Comparison of ENCODE assay signal across 25 cellular contexts in the genomic region with DNA sequence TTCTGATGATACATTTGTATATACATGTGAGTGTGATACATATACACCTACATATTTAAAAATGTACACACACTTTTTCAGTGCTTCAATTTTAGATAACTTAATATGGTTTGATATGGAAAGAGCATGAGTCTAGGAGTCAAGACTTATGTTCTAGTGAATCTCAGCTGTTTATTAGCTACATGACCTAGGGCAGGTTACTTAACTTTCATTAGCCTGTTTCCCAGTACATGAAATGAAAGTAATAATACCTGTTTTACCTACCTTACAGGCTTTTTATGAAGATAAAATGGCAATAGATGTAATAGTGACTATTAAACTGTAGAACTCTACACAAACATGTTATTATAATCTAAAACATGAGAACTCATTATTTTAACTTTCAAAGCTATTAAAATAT.
"Had no signal": no experiment of that assay in that cellular context is flagged by ENCODE, and none has a peak within 500 bp of the region (broad histone marks: within the 10 kb centered on the region; RNA-seq: fewer than 3 reads in every experiment).

No MANE protein-coding gene starts in this region.

- FAIRE-seq: HTR-8/SVneo, K562 had no signal

- ATAC-seq: K562 had no signal

- H3K9ac ChIP-seq: KMS-11 had no signal

- H3K36me3 ChIP-seq: Peyer's patch, SJSA1 had no signal

- DNase-seq: Kasumi-1, NCI-H1092, NCI-H1105 treated with DMSO at 0.1 percent for 48 hours, NCI-H1417 treated with DMSO at 0.1 percent for 48 hours, NCI-H146, NCI-H1694 treated with DMSO at 0.1 percent for 48 hours, NCI-H1930, NCI-H2081 treated with DMSO at 0.1 percent for 48 hours, NCI-H2171, NCI-H446, NCI-H510A, NCI-H524 treated with DMSO at 0.1 percent for 48 hours, NCI-H69, NCI-H774, OCI-M1, PC-9, Peyer's patch, SIG-M5, SW 1271 had no signal

- H3K27me3 ChIP-seq: Peyer's patch, SJSA1 had no signal

- H3K9me3 ChIP-seq: Peyer's patch, SJSA1 had no signal

- H3K27ac ChIP-seq: HL-60, KMS-11, PC-9, Peyer's patch, SJSA1, SK-N-MC had no signal

- H3K4me3 ChIP-seq: K562, PC-9, Peyer's patch, SJSA1, SK-N-MC had no signal

- H2AFZ ChIP-seq: PC-9 had no signal

- H3K4me2 ChIP-seq: KMS-11, PC-9 had no signal

- H3K4me1 ChIP-seq: Peyer's patch, SJSA1 had no signal
